Comparison of ENCODE assay signal across 17 cellular contexts in genomic region chr2:190451561-190452176, GRCh38. TPM values are rescaled to one million over a fixed set of nuclear protein-coding genes. Genes with fewer than 3 reads are reported as not detected.
DNase-seq lines count a peak whose midpoint lies in the region; ATAC-seq and TF ChIP-seq lines count a peak whose summit lies in the region.
"Had no signal": no experiment of that assay in that cellular context is flagged by ENCODE, and none has a peak within 500 bp of the region (broad histone marks: within the 10 kb centered on the region; RNA-seq: fewer than 3 reads in every experiment).

No MANE protein-coding gene starts in this region.

- H3K4me2 ChIP-seq in skeletal muscle satellite cell (ENCODE audit: low read length) = peak overlapping the region; percentile 44

- H3K4me1 ChIP-seq in skeletal muscle satellite cell (ENCODE audit: control insufficient read depth, insufficient read depth, low read length) (peaks cover 15% of the 10 kb centered on the region), A673 (ENCODE audit: insufficient read depth, low read length, poor library complexity, severe bottlenecking) (no peaks in the 10 kb centered on the region)
- H3K4me1 ChIP-seq: body of pancreas had no signal

- POLR2A ChIA-PET in A673 (lab: Charles Lee; ENCODE audit: low non-redundant PET) = no interaction called here

- TF ChIP-seq CTCF in epithelial cell of proximal tubule (conservative IDR thresholded peaks at IDR 0.05; ENCODE audit: low read depth, low read length) (no peak), A673 (conservative IDR thresholded peaks at IDR 0.05; ENCODE audit: low read depth, low read length) (no peak)

- H3K4me3 Mint-ChIP-seq in activated T-cell treated with anti-CD3 and anti-CD28 coated beads, Interleukin-2, amount 50 U/mL, for 72 hours = peak overlapping the region in 1 of 2 donors; percentile 1
- H3K4me3 Mint-ChIP-seq in T-helper 17 cell = no peak overlapping the region
- H3K4me3 Mint-ChIP-seq: activated CD4-positive, alpha-beta T cell treated with anti-CD3 and anti-CD28 coated beads, Interleukin-2, amount 10 ng/mL, durations not matched to agents 24 days and 14 days; activated T-helper 1 cell treated with anti-CD3 and anti-CD28 coated beads, Interleukin-12 subunit alpha, Interleukin-12 subunit beta, Interleukin-2, Interleukin-4 antibody, amounts not matched to agents 30 ng/mL and 10 ng/mL and 1 ng/mL, durations not matched to agents 14 hours and 24 hours and 36 hours; neural crest cell had no signal

- intact Hi-C loops in A673 (cut with micrococcal nuclease; ENCODE audit: unreplicated experiment) = no loop called here

- no peak overlapping the region for H3K27ac ChIP-seq in A673 (ENCODE audit: low read depth, low read length, poor library complexity, severe bottlenecking)
- H3K27ac ChIP-seq: body of pancreas, right atrium auricular region, tibial artery had no signal

- H3K36me3 Mint-ChIP-seq in activated T-cell treated with anti-CD3 and anti-CD28 coated beads, Interleukin-2, amount 50 U/mL, for 72 hours (ENCODE audit: insufficient read depth in 2 of 2) = peaks cover 0 to 3% of the 10 kb centered on the region in 2 donors
- peaks cover 5% of the 10 kb centered on the region for H3K36me3 Mint-ChIP-seq in T-helper 17 cell (ENCODE audit: low read depth)

- CTCF ChIA-PET in A673 (lab: Charles Lee) = no interaction called here

- no peak for DNase-seq in activated T-cell treated with anti-CD3 and anti-CD28 coated beads, Interleukin-2, amount 50 U/mL, for 72 hours
- no peak for DNase-seq in activated T-cell treated with anti-CD3 and anti-CD28 coated beads, Interleukin-2, amount 50 U/mL, for 48 hours
- DNase-seq in T-helper 17 cell (no peak), epithelial cell of proximal tubule (ENCODE audit: low read depth) (peak; percentile 2), kidney tubule cell (ENCODE audit: low spot score) (no peak), A673 (ENCODE audit: low spot score) (no peak)
- DNase-seq in activated CD4-positive, CD25-positive, alpha-beta regulatory T cell (lab: John Stamatoyannopoulos, UW) = no peak
- DNase-seq: activated CD4-positive, alpha-beta T cell treated with anti-CD3 and anti-CD28 coated beads, Interleukin-2, amount 10 ng/mL, durations not matched to agents 24 days and 14 days; body of pancreas; effector memory CD4-positive, alpha-beta T cell; mammary epithelial cell; T-helper 9 cell; tibial artery had no signal

- no peaks in the 10 kb centered on the region for H3K9me3 Mint-ChIP-seq in activated T-cell treated with anti-CD3 and anti-CD28 coated beads, Interleukin-2, amount 50 U/mL, for 72 hours
- H3K9me3 Mint-ChIP-seq: activated T-helper 1 cell treated with anti-CD3 and anti-CD28 coated beads, Interleukin-12 subunit alpha, Interleukin-12 subunit beta, Interleukin-2, Interleukin-4 antibody, amounts not matched to agents 30 ng/mL and 10 ng/mL and 1 ng/mL, durations not matched to agents 14 hours and 24 hours and 36 hours had no signal

- H3K27me3 Mint-ChIP-seq in activated T-cell treated with anti-CD3 and anti-CD28 coated beads, Interleukin-2, amount 50 U/mL, for 72 hours (ENCODE audit: low read depth) = no peaks in the 10 kb centered on the region
- H3K27me3 Mint-ChIP-seq in T-helper 17 cell = no peaks in the 10 kb centered on the region
- H3K27me3 Mint-ChIP-seq: activated CD4-positive, alpha-beta T cell treated with anti-CD3 and anti-CD28 coated beads, Interleukin-2, amount 10 ng/mL, durations not matched to agents 24 days and 14 days had no signal

- no peak overlapping the region for H3K9ac ChIP-seq in skeletal muscle satellite cell (ENCODE audit: low read depth, low read length)

- BruUV-seq in A673 (replicated peaks; lab: Mats Ljungman, UMichigan) = no TSS peak

- H3K27ac Mint-ChIP-seq in activated T-cell treated with anti-CD3 and anti-CD28 coated beads, Interleukin-2, amount 50 U/mL, for 72 hours = peak overlapping the region; percentile 1
- peak overlapping the region; percentile 47 for H3K27ac Mint-ChIP-seq in T-helper 17 cell
- H3K27ac Mint-ChIP-seq: activated CD4-positive, alpha-beta T cell treated with anti-CD3 and anti-CD28 coated beads, Interleukin-2, amount 10 ng/mL, durations not matched to agents 24 days and 14 days; activated T-helper 1 cell treated with anti-CD3 and anti-CD28 coated beads, Interleukin-12 subunit alpha, Interleukin-12 subunit beta, Interleukin-2, Interleukin-4 antibody, amounts not matched to agents 30 ng/mL and 10 ng/mL and 1 ng/mL, durations not matched to agents 14 hours and 24 hours and 36 hours had no signal

- H3K27me3 ChIP-seq in skeletal muscle satellite cell (ENCODE audit: control insufficient read depth, insufficient read depth, low read length) (no peaks in the 10 kb centered on the region), A673 (replicated peaks; ENCODE audit: insufficient read depth, low read depth, low read length, poor library complexity) (no peaks in the 10 kb centered on the region)
- H3K27me3 ChIP-seq: body of pancreas, right atrium auricular region, tibial artery had no signal

- H3K4me3 ChIP-seq in epithelial cell of proximal tubule (ENCODE audit: low read depth, low read length) (no peak overlapping the region), skeletal muscle satellite cell (ENCODE audit: low read length) (no peak overlapping the region), A673 (ENCODE audit: low read depth, low read length, poor library complexity, severe bottlenecking) (no peak overlapping the region)
- H3K4me3 ChIP-seq: body of pancreas, right atrium auricular region, tibial artery had no signal

- peaks cover 26% of the 10 kb centered on the region for H3K4me1 Mint-ChIP-seq in activated T-cell treated with anti-CD3 and anti-CD28 coated beads, Interleukin-2, amount 50 U/mL, for 72 hours (ENCODE audit: low read depth)
- peaks cover 33% of the 10 kb centered on the region for H3K4me1 Mint-ChIP-seq in T-helper 17 cell
- H3K4me1 Mint-ChIP-seq: neural crest cell had no signal

- H3K9me3 ChIP-seq in T-helper 17 cell (ENCODE audit: control insufficient read depth, low read length, poor library complexity, severe bottlenecking) (no peaks in the 10 kb centered on the region), skeletal muscle satellite cell (replicated peaks; ENCODE audit: low read length) (no peaks in the 10 kb centered on the region), A673 (ENCODE audit: low read depth, low read length, poor library complexity, severe bottlenecking) (no peaks in the 10 kb centered on the region)
- H3K9me3 ChIP-seq: body of pancreas, right atrium auricular region, tibial artery had no signal

- no peak for ATAC-seq in activated T-cell treated with anti-CD3 and anti-CD28 coated beads, Interleukin-2, amount 50 U/mL, for 72 hours (replicated peaks in 1 of 2)
- no peak for ATAC-seq in T-helper 17 cell
- ATAC-seq: body of pancreas had no signal

- H3K36me3 ChIP-seq in skeletal muscle satellite cell (ENCODE audit: insufficient read depth, low read length) (no peaks in the 10 kb centered on the region), A673 (ENCODE audit: insufficient read depth, low read length, poor library complexity, severe bottlenecking) (no peaks in the 10 kb centered on the region)
- H3K36me3 ChIP-seq: right atrium auricular region had no signal

RNA-seq across cellular contexts. Expression of gene MFSD6, which starts 43.5 kb away (rescaled TPM):
- 10 to 100 TPM; 51.9 to 57.8 TPM for total RNA-seq in activated T-cell treated with anti-CD3 and anti-CD28 coated beads, Interleukin-2, amount 50 U/mL, for 72 hours
- total RNA-seq in T-helper 17 cell (10 to 100 TPM; 36.2 to 55.6 TPM), epithelial cell of proximal tubule (18.2 and 54.3 TPM in 2 replicates), A673 (2021) (5.7 and 8.4 TPM in 2 replicates)
- 1.8 and 3.1 TPM in 2 replicates for total RNA-seq in skeletal muscle satellite cell (2012; rRNA removed)
